Comparison of ENCODE assay signal across 19 cellular contexts in the genomic region with DNA sequence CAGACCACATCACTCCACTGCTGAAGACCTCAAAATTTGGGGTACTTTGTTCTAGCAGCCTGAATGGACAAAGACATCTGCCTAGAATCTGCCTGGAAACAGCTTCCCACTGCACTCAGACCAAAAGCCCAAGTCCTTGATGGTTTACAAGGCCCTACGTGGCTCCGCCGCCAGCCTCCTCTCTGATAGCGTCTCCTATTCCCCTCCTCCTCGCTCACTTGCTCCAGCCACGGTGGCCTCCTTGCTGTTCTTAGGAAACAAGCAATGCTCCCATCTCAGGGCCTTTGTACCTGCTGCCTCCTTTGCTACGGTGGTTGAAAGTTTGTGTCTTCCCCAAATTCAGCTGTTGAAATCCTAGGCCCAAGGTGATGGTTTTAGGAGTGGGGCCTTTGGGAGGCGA. TPM values are rescaled to one million over a fixed set of nuclear protein-coding genes. Genes with fewer than 3 reads are reported as not detected.
DNase-seq lines count a peak whose midpoint lies in the region; ATAC-seq, FAIRE-seq and TF ChIP-seq lines count a peak whose summit lies in the region.
"Had no signal": no experiment of that assay in that cellular context is flagged by ENCODE, and none has a peak within 500 bp of the region (broad histone marks: within the 10 kb centered on the region; RNA-seq: fewer than 3 reads in every experiment).

No MANE protein-coding gene starts in this region.

- no peaks in the 10 kb centered on the region for H3K36me3 Mint-ChIP-seq in endodermal cell (ENCODE audit: low read depth)

- no peaks in the 10 kb centered on the region for H3K9me3 ChIP-seq in left ventricle myocardium inferior (replicated peaks)
- no peaks in the 10 kb centered on the region for H3K9me3 ChIP-seq in endodermal cell (ENCODE audit: control insufficient read depth, low read length)
- no peaks in the 10 kb centered on the region for H3K9me3 ChIP-seq in ovary
- H3K9me3 ChIP-seq in upper lobe of right lung: no peaks in the 10 kb centered on the region
- H3K9me3 ChIP-seq in aorta (ENCODE audit: control insufficient read depth, low read length): no peaks in the 10 kb centered on the region

- TF ChIP-seq EP300 in ovary (IDR thresholded peaks at IDR 0.05): no peak

- no peaks in the 10 kb centered on the region for H3K27me3 Mint-ChIP-seq in endodermal cell (ENCODE audit: insufficient read depth)

- H3K27ac ChIP-seq in left ventricle myocardium inferior (replicated peaks) (no peak overlapping the region), endodermal cell (ENCODE audit: low read depth, low read length) (no peak overlapping the region), ovary (no peak overlapping the region), upper lobe of right lung (no peak overlapping the region), aorta (ENCODE audit: low read depth in 1 of 2, low read length in 2 of 2) (no peak overlapping the region)
- H3K27ac ChIP-seq: PC-9 had no signal

- H3K36me3 ChIP-seq in left ventricle myocardium inferior (no peaks in the 10 kb centered on the region), endodermal cell (ENCODE audit: control insufficient read depth, insufficient read depth, low read length) (no peaks in the 10 kb centered on the region), ovary (no peaks in the 10 kb centered on the region), upper lobe of right lung (no peaks in the 10 kb centered on the region), aorta (ENCODE audit: control insufficient read depth in 1 of 2, insufficient read depth in 2 of 2, low read length in 1 of 2) (no peaks in the 10 kb centered on the region)

- no peaks in the 10 kb centered on the region for H3K4me1 Mint-ChIP-seq in endodermal cell

- no peak overlapping the region for H3K9ac ChIP-seq in endodermal cell (ENCODE audit: extremely low read depth, low read length, poor library complexity, severe bottlenecking)

- TF ChIP-seq POLR2A in ovary (IDR thresholded peaks at IDR 0.05) (no peak), GM12892 (IDR thresholded peaks at IDR 0.05; ENCODE audit: low read depth, low read length) (no peak)

- intact Hi-C loops in cardiac septum (cut with DNase I): loop anchor here (5.0 kb wide), 1 partner anchor 55 kb away; no protein-coding TSS in a partner anchor
- intact Hi-C loops in left ventricle myocardium inferior (cut with micrococcal nuclease): no loop called here
- intact Hi-C loops in ovary (cut with DNase I): no loop called here
- intact Hi-C loops in upper lobe of right lung (cut with DNase I): no loop called here
- intact Hi-C loops in aorta (cut with DNase I): no loop called here

- no peak for FAIRE-seq in GM12892 (lab: Jason Lieb, UNC)
- FAIRE-seq: GM19239, H54, HepG2 had no signal

- H3K4me3 ChIP-seq in left ventricle myocardium inferior (no peak overlapping the region), endodermal cell (ENCODE audit: low read length) (no peak overlapping the region), ovary (no peak overlapping the region), upper lobe of right lung (no peak overlapping the region), aorta (ENCODE audit: low read length in 2 of 2) (no peak overlapping the region)
- H3K4me3 ChIP-seq: PC-9 had no signal

- DNase-seq in cardiac septum (ENCODE audit: low spot score): peak; percentile 62
- DNase-seq in left ventricle myocardium inferior: no peak
- peak; percentile 42 for DNase-seq in endodermal cell
- peak in 3 of 5 donors; percentile 11 to 35 (median 12) for DNase-seq in ovary
- DNase-seq in upper lobe of right lung: peak; percentile 21
- no peak for DNase-seq in DMS53 treated with DMSO at 0.1 percent for 48 hours (lab: John Stamatoyannopoulos, UW; ENCODE audit: unreplicated experiment)
- DNase-seq in GM12892 (ENCODE audit: insufficient read length): no peak
- no peak for DNase-seq in aorta
- DNase-seq: AML-193, COR-L47, KG1, NCI-H146, NCI-H2081, NCI-H748 treated with DMSO at 0.1 percent for 48 hours, PC-9 had no signal

- no peak overlapping the region for H3K4me3 Mint-ChIP-seq in endodermal cell

- 85 to 94% methylated on average over 6 to 8 of the region's 8 CpGs for WGBS in endodermal cell (ENCODE audit: insufficient coverage in 1 of 2, insufficient read length in 1 of 2), 2 experiments
- WGBS in ovary, 3 donors: 76 to 88% (median 83%) methylated on average over 8 of the region's 8 CpGs
- WGBS in aorta, 2 donors: 79 to 89% methylated on average over 8 of the region's 8 CpGs

- H3K27me3 ChIP-seq in left ventricle myocardium inferior (ENCODE audit: low read depth): peaks cover 11% of the 10 kb centered on the region
- H3K27me3 ChIP-seq in endodermal cell (ENCODE audit: control insufficient read depth, insufficient read depth, low read length, poor library complexity, severe bottlenecking): no peaks in the 10 kb centered on the region
- no peaks in the 10 kb centered on the region for H3K27me3 ChIP-seq in ovary
- no peaks in the 10 kb centered on the region for H3K27me3 ChIP-seq in upper lobe of right lung
- H3K27me3 ChIP-seq in aorta (ENCODE audit: control insufficient read depth in 1 of 2, insufficient read depth in 2 of 2, low read length in 1 of 2): no peaks in the 10 kb centered on the region

- H3K4me1 ChIP-seq in left ventricle myocardium inferior (peaks cover 17% of the 10 kb centered on the region), endodermal cell (ENCODE audit: control insufficient read depth, insufficient read depth, low read length) (no peaks in the 10 kb centered on the region), ovary (ENCODE audit: insufficient read depth) (peaks cover 31% of the 10 kb centered on the region), upper lobe of right lung (no peaks in the 10 kb centered on the region), aorta (ENCODE audit: control insufficient read depth in 1 of 2, insufficient read depth in 2 of 2, low read length in 2 of 2) (no peaks in the 10 kb centered on the region)

- ATAC-seq in upper lobe of right lung (no peak), aorta (ENCODE audit: low FRiP score) (no peak)
- ATAC-seq: HepG2 had no signal

- TF ChIP-seq CTCF in left ventricle myocardium inferior (IDR thresholded peaks at IDR 0.05; ENCODE audit: borderline replicate concordance): no peak
- TF ChIP-seq CTCF in endodermal cell (conservative IDR thresholded peaks at IDR 0.05): no peak
- no peak for TF ChIP-seq CTCF in ovary (IDR thresholded peaks at IDR 0.05)
- no peak for TF ChIP-seq CTCF in upper lobe of right lung (IDR thresholded peaks at IDR 0.05)

- no peak overlapping the region for H3K27ac Mint-ChIP-seq in endodermal cell

- H3K9me3 Mint-ChIP-seq in endodermal cell: peaks cover 2% of the 10 kb centered on the region

RNA-seq across cellular contexts. Expression of gene SORCS2, which starts 34.7 kb away (rescaled TPM):
- total RNA-seq in cardiac septum (6.9 TPM), left ventricle myocardium inferior (1.2 TPM), endodermal cell (1 to 10 TPM; 1.4 to 1.9 TPM), ovary (10 to 100 TPM in 3 of 7 donors, 1 to 10 TPM in 3, under 1 TPM in 1; 0.60 to 23.9 (median 7.1) TPM), upper lobe of right lung (7.2 TPM), aorta (1 to 10 TPM; 2.3 to 8.4 TPM)
- polyA plus RNA-seq in endodermal cell (2013, experiment 1 of 2): 10.6 TPM
- 9.6 TPM for polyA plus RNA-seq in endodermal cell (2013, experiment 2 of 2)
- polyA plus RNA-seq in ovary (10 to 100 TPM in 1 of 2 donors, 1 to 10 TPM in 1; 3.9 to 10.9 TPM), aorta (1 to 10 TPM in 1 of 2 donors, under 1 TPM in 1; 0.05 to 1.4 TPM)
- not detected for polyA plus RNA-seq in GM12892 (2012; ENCODE audit: missing spikeins)
- total RNA-seq: NCI-H460 had no signal

Comparison
In these comparisons a context has a peak if more than half of its experiments do, and no peak if none do; other contexts are left out.
1. DNase-seq: peak in cardiac septum (single experiment), endodermal cell (single experiment), ovary (3 of 5) and upper lobe of right lung (single experiment); none in left ventricle myocardium inferior (single experiment), DMS53 treated with DMSO at 0.1 percent for 48 hours (single experiment), GM12892 (single experiment) and aorta (0 of 2).